Comparison of ENCODE assay signal across 30 cellular contexts in genomic region chr3:147380271-147380995, GRCh38. TPM values are rescaled to one million over a fixed set of nuclear protein-coding genes. Genes with fewer than 3 reads are reported as not detected.
"Had no signal": no experiment of that assay in that cellular context is flagged by ENCODE, and none has a peak within 500 bp of the region (broad histone marks: within the 10 kb centered on the region; RNA-seq: fewer than 3 reads in every experiment).

No MANE protein-coding gene starts in this region.

- H3K4me3 ChIP-seq: adrenal gland, breast epithelium, colonic mucosa, dorsolateral prefrontal cortex, gastroesophageal sphincter, mucosa of descending colon, prostate gland had no signal

- H3K36me3 ChIP-seq: adrenal gland, breast epithelium, colonic mucosa, gastroesophageal sphincter, prostate gland, WERI-Rb-1 had no signal

- H3K4me1 ChIP-seq: adrenal gland, breast epithelium, colonic mucosa, gastroesophageal sphincter, prostate gland had no signal

- H3K9me3 ChIP-seq: adrenal gland, breast epithelium, colonic mucosa, mucosa of descending colon, prostate gland had no signal

- H3K27ac ChIP-seq: adrenal gland, breast epithelium, colonic mucosa, epithelial cell of prostate, gastroesophageal sphincter, prostate gland, WERI-Rb-1 had no signal

- ATAC-seq: activated T-cell treated with anti-CD3 and anti-CD28 coated beads, Interleukin-2, amount 50 U/mL, for 4 hours; gastroesophageal sphincter; left colon; mucosa of descending colon; right cardiac atrium; stimulated activated naive CD8-positive, alpha-beta T cell treated with anti-CD3 and anti-CD28 coated beads, Interleukin-15, Interleukin-2, amounts not matched to agents 100 U/mL and 50 U/mL, for 24 hours had no signal

- FAIRE-seq: astrocyte, keratinocyte, TTC549 had no signal

- DNase-seq: activated CD4-positive, alpha-beta T cell treated with anti-CD3 and anti-CD28 coated beads for 1 hour; activated CD4-positive, alpha-beta T cell treated with anti-CD3 and anti-CD28 coated beads, Interleukin-2, amount 50 U/mL, for 4 hours; activated CD8-positive, alpha-beta memory T cell treated with anti-CD3 and anti-CD28 coated beads, Interleukin-2, amount 50 U/mL, for 48 hours; activated naive CD4-positive, alpha-beta T cell; activated T-cell treated with anti-CD3 and anti-CD28 coated beads, Interleukin-2, amount 50 U/mL, for 4 hours; adrenal gland; colonic mucosa; dorsolateral prefrontal cortex; head of caudate nucleus; hypothalamus; left colon; mesenchymal stem cell; mucosa of descending colon; nephron progenitor cell; right cardiac atrium; stimulated activated CD4-positive, alpha-beta T cell treated with anti-CD3 and anti-CD28 coated beads, Interleukin-4, amount 100 ng/mL, for 24 hours; stimulated activated naive CD8-positive, alpha-beta T cell treated with anti-CD3 and anti-CD28 coated beads, Interleukin-15, Interleukin-2, amounts not matched to agents 100 U/mL and 50 U/mL, for 24 hours; T-helper 1 cell; WERI-Rb-1 had no signal

RNA-seq across cellular contexts. Expression of gene ZIC4, which starts 25.9 kb away (rescaled TPM):
- total RNA-seq: activated CD8-positive, alpha-beta memory T cell treated with anti-CD3 and anti-CD28 coated beads for 36 hours; activated T-cell treated with anti-CD3 and anti-CD28 coated beads, Interleukin-2, amount 50 U/mL, for 4 hours; activated T-helper 2 cell treated with anti-CD3 and anti-CD28 coated beads, Interferon-gamma antibody, Interleukin-2, Interleukin-4, amounts not matched to agents 10 μg/mL and 5 μg/mL and 100 μg/mL, durations not matched to agents 14 hours and 24 hours and 36 hours; adrenal gland; astrocyte; colonic mucosa; left colon; mucosa of descending colon; prostate gland; right cardiac atrium; ureter had no signal
- polyA plus RNA-seq: keratinocyte, right cardiac atrium, thymus had no signal

RNA-seq across cellular contexts. Expression of gene ZIC1, which starts 28.7 kb away (rescaled TPM):
- total RNA-seq: activated CD8-positive, alpha-beta memory T cell treated with anti-CD3 and anti-CD28 coated beads for 36 hours; activated T-cell treated with anti-CD3 and anti-CD28 coated beads, Interleukin-2, amount 50 U/mL, for 4 hours; activated T-helper 2 cell treated with anti-CD3 and anti-CD28 coated beads, Interferon-gamma antibody, Interleukin-2, Interleukin-4, amounts not matched to agents 10 μg/mL and 5 μg/mL and 100 μg/mL, durations not matched to agents 14 hours and 24 hours and 36 hours; left colon; prostate gland; ureter had no signal
- polyA plus RNA-seq: keratinocyte, right cardiac atrium had no signal
